Comparison of ENCODE assay signal across 14 cellular contexts in genomic region chr4:101201421-101201820, GRCh38.
DNase-seq lines count a peak whose midpoint lies in the region; ATAC-seq, FAIRE-seq and TF ChIP-seq lines count a peak whose summit lies in the region.
"Had no signal": no experiment of that assay in that cellular context is flagged by ENCODE, and none has a peak within 500 bp of the region (broad histone marks: within the 10 kb centered on the region; RNA-seq: fewer than 3 reads in every experiment).

No MANE protein-coding gene starts in this region.

- H3K79me2 ChIP-seq in HCT116 (ENCODE audit: insufficient read depth, low read length) (peaks cover 88% of the 10 kb centered on the region), keratinocyte (ENCODE audit: control insufficient read depth, insufficient read depth, low read length) (peaks cover 68% of the 10 kb centered on the region), MM.1S (ENCODE audit: low read length) (peaks cover 34% of the 10 kb centered on the region)

- H3K4me3 ChIP-seq in HCT116 (replicated peaks in 1 of 2; ENCODE audit: low read depth in 1 of 2, low read length in 2 of 2) (peak overlapping the region in 1 of 2 experiments; percentile 10; a peak in 1 of 4 replicates), RWPE2 (ENCODE audit: severe bottlenecking) (no peak overlapping the region), keratinocyte (ENCODE audit: control insufficient read depth in 2 of 3, extremely low read depth in 1 of 3, insufficient read depth in 2 of 3, low read depth in 1 of 3, low read length in 3 of 3) (no peak overlapping the region), MM.1S (ENCODE audit: low read length) (no peak overlapping the region)
- H3K4me3 ChIP-seq: BLaER1, body of pancreas, K562, transverse colon had no signal

- intact Hi-C loops in HCT116 (cut with micrococcal nuclease) = no loop called here
- intact Hi-C loops in CD4-positive, alpha-beta T cell (cut with DNase I, micrococcal nuclease) = no loop called here

- no peak overlapping the region for H3K4me3 Mint-ChIP-seq in CD4-positive, alpha-beta T cell

- TF ChIP-seq POLR2A in HCT116 (IDR thresholded peaks at IDR 0.05; ENCODE audit: borderline replicate concordance, extremely low read depth, insufficient read depth, insufficient read length) = no peak

- H3K36me3 Mint-ChIP-seq in CD4-positive, alpha-beta T cell (ENCODE audit: low read depth) = no peaks in the 10 kb centered on the region

- H3K4me2 ChIP-seq in HCT116 (ENCODE audit: low read length) (peak overlapping the region; percentile 73), keratinocyte (ENCODE audit: control insufficient read depth, extremely low read depth, insufficient read depth, low read depth, low read length) (peak overlapping the region; percentile 44), MM.1S (ENCODE audit: low read depth, low read length) (no peak overlapping the region)
- H3K4me2 ChIP-seq: BLaER1 had no signal

- no TSS peak for BruUV-seq in HCT116 (replicated peaks; lab: Mats Ljungman, UMichigan)

- POLR2A ChIA-PET in HCT116 (lab: Charles Lee) = interaction anchor here (1.0 kb wide), 1 partner anchor 146 kb away, joined by 3 read pairs; the partner anchor contains the start of gene PPP3CA
- POLR2A ChIA-PET in CD4-positive, alpha-beta T cell (lab: Charles Lee) = no interaction called here

- CTCF ChIA-PET in HCT116 (lab: Charles Lee) = no interaction called here
- CTCF ChIA-PET in CD4-positive, alpha-beta T cell (lab: Charles Lee) = no interaction called here

- no peak for DNase-seq in HCT116 (ENCODE audit: low read depth, low spot score)
- no peak for DNase-seq in RWPE2 (ENCODE audit: low spot score)
- DNase-seq in keratinocyte (ENCODE audit: low read depth, low spot score) = peak; percentile 44
- DNase-seq in MM.1S = no peak
- DNase-seq in UCSD-AML1 (lab: John Stamatoyannopoulos, UW; ENCODE audit: unreplicated experiment) = no peak
- no peak for DNase-seq in CD4-positive, alpha-beta T cell
- DNase-seq in nucleus accumbens (lab: John Stamatoyannopoulos, UW) = no peak
- DNase-seq: body of pancreas, midbrain, NCI-H1436 treated with DMSO at 0.1 percent for 48 hours, transverse colon had no signal

- H3K4me1 ChIP-seq in HCT116 (ENCODE audit: control insufficient read depth in 1 of 2, insufficient read depth in 2 of 2, low read length in 2 of 2) (peaks cover 35 to 44% of the 10 kb centered on the region in 2 experiments), RWPE2 (ENCODE audit: insufficient read depth, poor library complexity, severe bottlenecking) (peaks cover 38% of the 10 kb centered on the region), keratinocyte (ENCODE audit: control insufficient read depth, extremely low read depth, insufficient read depth, low read length) (peaks cover 18% of the 10 kb centered on the region), MM.1S (ENCODE audit: low read length) (no peaks in the 10 kb centered on the region)

- RAD21 ChIA-PET in HCT116 (lab: Charles Lee; ENCODE audit: low non-redundant PET in 1 of 2, low total read pairs in 2 of 2, uncharacterized antibody in 2 of 2, unreplicated experiment in 2 of 2) = no interaction called here

- peak overlapping the region; percentile 77; the same call in 1 of the 2 replicates for H3K27ac ChIP-seq in C4-2B
- H3K27ac ChIP-seq in HCT116 (ENCODE audit: low read depth, low read length) = peak overlapping the region; percentile 52
- peak overlapping the region; percentile 72 for H3K27ac ChIP-seq in RWPE2 (ENCODE audit: poor library complexity, severe bottlenecking)
- H3K27ac ChIP-seq in keratinocyte (ENCODE audit: control insufficient read depth, insufficient read depth, low read length) = peak overlapping the region; percentile 27
- no peak overlapping the region for H3K27ac ChIP-seq in MM.1S (ENCODE audit: low read length)
- no peak overlapping the region for H3K27ac ChIP-seq in CD4-positive, alpha-beta T cell (ENCODE audit: low read depth, low read length)
- H3K27ac ChIP-seq: BLaER1, body of pancreas, transverse colon had no signal

- H3K9me2 ChIP-seq in HCT116 (ENCODE audit: insufficient read depth) (no peaks in the 10 kb centered on the region), MM.1S (replicated peaks; ENCODE audit: insufficient read depth, low read length) (no peaks in the 10 kb centered on the region)

- no peak overlapping the region for H3K27ac Mint-ChIP-seq in CD4-positive, alpha-beta T cell

- H3K9me1 ChIP-seq in keratinocyte (ENCODE audit: control insufficient read depth, extremely low read depth, insufficient read depth, low read length) = peaks cover 6% of the 10 kb centered on the region

- H3K27me3 ChIP-seq in HCT116 (ENCODE audit: insufficient read depth, low read length) = no peaks in the 10 kb centered on the region
- H3K27me3 ChIP-seq in RWPE2 (ENCODE audit: insufficient read depth, poor library complexity, severe bottlenecking) = no peaks in the 10 kb centered on the region
- no peaks in the 10 kb centered on the region for H3K27me3 ChIP-seq in keratinocyte (ENCODE audit: control insufficient read depth, extremely low read depth, insufficient read depth, low read length)
- no peaks in the 10 kb centered on the region for H3K27me3 ChIP-seq in MM.1S (replicated peaks; ENCODE audit: insufficient read depth, low read length)
- no peaks in the 10 kb centered on the region for H3K27me3 ChIP-seq in CD4-positive, alpha-beta T cell (ENCODE audit: control insufficient read depth, insufficient read depth, low read length)
- H3K27me3 ChIP-seq: BLaER1, body of pancreas, transverse colon had no signal

- dilution Hi-C loops in keratinocyte (cut with MboI; ENCODE audit: extremely low pct_ligation_motif_present, low sequenced_read_pairs) = no loop called here

- H3K9ac ChIP-seq in HCT116 (ENCODE audit: low read length) (peak overlapping the region; percentile 21; the same call in 1 of the 2 replicates), keratinocyte (ENCODE audit: control insufficient read depth, extremely low read depth, insufficient read depth, low read length) (no peak overlapping the region), MM.1S (ENCODE audit: low read length) (no peak overlapping the region)
- H3K9ac ChIP-seq: BLaER1 had no signal

- no peaks in the 10 kb centered on the region for H3K36me3 ChIP-seq in HCT116 (ENCODE audit: control insufficient read depth in 1 of 2, insufficient read depth in 2 of 2, low read length in 2 of 2)
- H3K36me3 ChIP-seq in RWPE2 (ENCODE audit: low read depth) = no peaks in the 10 kb centered on the region
- peaks cover 0 to 1% of the 10 kb centered on the region in 2 experiments for H3K36me3 ChIP-seq in keratinocyte (ENCODE audit: control insufficient read depth in 2 of 2, extremely low read depth in 1 of 2, insufficient read depth in 2 of 2, low read length in 2 of 2)
- no peaks in the 10 kb centered on the region for H3K36me3 ChIP-seq in MM.1S (replicated peaks; ENCODE audit: insufficient read depth, low read length)
- H3K36me3 ChIP-seq: BLaER1, transverse colon had no signal

- no peak for TF ChIP-seq RAD21 in HCT116 (IDR thresholded peaks at IDR 0.05; ENCODE audit: low read depth)

- H3K4me1 Mint-ChIP-seq in CD4-positive, alpha-beta T cell (ENCODE audit: low read depth) = peaks cover 34% of the 10 kb centered on the region

- H3F3A ChIP-seq in MM.1S (ENCODE audit: insufficient read depth, low read length) = no peaks in the 10 kb centered on the region

- no peak overlapping the region for H2AFZ ChIP-seq in HCT116 (ENCODE audit: low read depth, low read length, poor library complexity, severe bottlenecking)
- H2AFZ ChIP-seq in keratinocyte (ENCODE audit: control insufficient read depth, low read length) = no peak overlapping the region
- H2AFZ ChIP-seq in MM.1S (ENCODE audit: low read length) = no peak overlapping the region

- H3K9me3 ChIP-seq in HCT116 (ENCODE audit: control insufficient read depth in 1 of 2, insufficient read depth in 1 of 2, low read depth in 1 of 2, low read length in 2 of 2) (no peaks in the 10 kb centered on the region), RWPE2 (ENCODE audit: severe bottlenecking) (no peaks in the 10 kb centered on the region), keratinocyte (ENCODE audit: control insufficient read depth, low read depth, low read length) (no peaks in the 10 kb centered on the region), MM.1S (replicated peaks; ENCODE audit: insufficient read depth, low read length) (no peaks in the 10 kb centered on the region)
- no peaks in the 10 kb centered on the region for H3K9me3 ChIP-seq in CD4-positive, alpha-beta T cell (ENCODE audit: control insufficient read depth, low read length)
- H3K9me3 ChIP-seq: BLaER1, body of pancreas, transverse colon had no signal

- ATAC-seq in HCT116 (peak; percentile 35), RWPE2 (ENCODE audit: low read depth) (peak; percentile 39)
- no peak for ATAC-seq in CD4-positive, alpha-beta T cell (ENCODE audit: poor library complexity)
- ATAC-seq: K562 had no signal

- H3K9me3 Mint-ChIP-seq in CD4-positive, alpha-beta T cell = no peaks in the 10 kb centered on the region

- FAIRE-seq in keratinocyte (lab: Jason Lieb, UNC) = peak; percentile 92
- FAIRE-seq: K562 had no signal

- TF ChIP-seq CTCF in C4-2B (conservative IDR thresholded peaks at IDR 0.05) (no peak), HCT116 (IDR thresholded peaks at IDR 0.05 in 2 of 3, conservative IDR thresholded peaks at IDR 0.05 in 1 of 3; ENCODE audit: borderline replicate concordance in 1 of 3, insufficient read depth in 1 of 3, low read depth in 2 of 3, low read length in 2 of 3) (no peak), RWPE2 (IDR thresholded peaks at IDR 0.05; ENCODE audit: poor library complexity, severe bottlenecking) (no peak), keratinocyte (optimal IDR thresholded peaks at IDR 0.05 in 1 of 3, IDR thresholded peaks at IDR 0.05 in 1 of 3, conservative IDR thresholded peaks at IDR 0.05 in 1 of 3; ENCODE audit: extremely low read depth in 1 of 3, insufficient read depth in 2 of 3, low read length in 3 of 3) (no peak), MM.1S (IDR thresholded peaks at IDR 0.05; ENCODE audit: low read length) (no peak)
- no peak for TF ChIP-seq CTCF in CD4-positive, alpha-beta T cell (IDR thresholded peaks at IDR 0.05)

- H4K20me1 ChIP-seq in HCT116 (ENCODE audit: insufficient read depth) (no peaks in the 10 kb centered on the region), keratinocyte (ENCODE audit: control insufficient read depth, extremely low read depth, insufficient read depth, low read length) (no peaks in the 10 kb centered on the region), MM.1S (ENCODE audit: insufficient read depth, low read length) (no peaks in the 10 kb centered on the region)

- no peaks in the 10 kb centered on the region for H3K27me3 Mint-ChIP-seq in CD4-positive, alpha-beta T cell

Comparison
In these comparisons a context has a peak if more than half of its experiments do, and no peak if none do; other contexts are left out.
1. H3K27ac ChIP-seq: peak in C4-2B (single experiment), HCT116 (single experiment), RWPE2 (single experiment) and keratinocyte (single experiment); none in MM.1S (single experiment) and CD4-positive, alpha-beta T cell (single experiment).